35 cellular contexts compared by ENCODE assay signal in genomic region chr10:117468665-117469064, GRCh38.
"Had no signal": no experiment of that assay in that cellular context is flagged by ENCODE, and none has a peak within 500 bp of the region (broad histone marks: within the 10 kb centered on the region; RNA-seq: fewer than 3 reads in every experiment).

No MANE protein-coding gene starts in this region.

- H3K36me3 ChIP-seq: MG63 had no signal

- H3K27me3 ChIP-seq: MG63 had no signal

- H3K9me3 ChIP-seq: MG63 had no signal

- DNase-seq: Karpas-422, Kasumi-1, MG63, MM.1S, MV-4-11, NCI-H1048, NCI-H1092, NCI-H1092 treated with DMSO at 0.1 percent for 48 hours, NCI-H1105, NCI-H1105 treated with DMSO at 0.1 percent for 48 hours, NCI-H1417, NCI-H1417 treated with DMSO at 0.1 percent for 48 hours, NCI-H1436, NCI-H1436 treated with DMSO at 0.1 percent for 48 hours, NCI-H146, NCI-H1694, NCI-H1694 treated with DMSO at 0.1 percent for 48 hours, NCI-H187, NCI-H187 treated with DMSO at 0.1 percent for 48 hours, NCI-H1930, NCI-H2029, NCI-H2029 treated with DMSO at 0.1 percent for 48 hours, NCI-H2081, NCI-H2081 treated with DMSO at 0.1 percent for 48 hours, NCI-H2107, NCI-H2171, NCI-H2171 treated with DMSO at 0.1 percent for 48 hours, NCI-H2227 treated with DMSO at 0.1 percent for 48 hours, NCI-H226, NCI-H345, NCI-H446, NCI-H446 treated with DMSO at 0.1 percent for 48 hours, NCI-H510A, NCI-H510A treated with DMSO at 0.1 percent for 48 hours, NCI-H524 had no signal

- H3K4me3 ChIP-seq: MG63 had no signal
